In genomic region chr13:91699863-91700262, GRCh38 we compare ENCODE assay signal across 3 cellular contexts.
TF ChIP-seq lines count a peak whose summit lies in the region.

No MANE protein-coding gene starts in this region.

TF ChIP-seq in SK-N-SH, 30 proteins besides CTCF, POLR2A, EP300 and RAD21:
- no peak for TF ChIP-seq MEF2A (IDR thresholded peaks at IDR 0.05; ENCODE audit: borderline replicate concordance, low read depth)
- no peak for TF ChIP-seq NFIC (IDR thresholded peaks at IDR 0.05; ENCODE audit: borderline replicate concordance)
- no peak for TF ChIP-seq FOXM1 (IDR thresholded peaks at IDR 0.05; ENCODE audit: low read depth)
- no peak for TF ChIP-seq MAX (IDR thresholded peaks at IDR 0.05; ENCODE audit: low read depth)
- no peak for TF ChIP-seq PBX3 (IDR thresholded peaks at IDR 0.05)
- no peak for TF ChIP-seq MXI1 (IDR thresholded peaks at IDR 0.05; ENCODE audit: low read depth, low read length)
- TF ChIP-seq IRF3 (IDR thresholded peaks at IDR 0.05; ENCODE audit: low read depth, low read length), result no peak
- no peak for TF ChIP-seq RXRA (IDR thresholded peaks at IDR 0.05; ENCODE audit: borderline replicate concordance, low read depth)
TF ChIP-seq in SK-N-SH: peak in this region for 0.

TF ChIP-seq in SK-N-SH treated with all-trans-retinoic acid at 6 μM for 48 hours, 23 proteins besides CTCF, POLR2A, EP300 and RAD21 (continued from another document):
- TF ChIP-seq TOX (CRISPR knock-in tag; IDR thresholded peaks at IDR 0.05; ENCODE audit: borderline replicate concordance), result no peak
TF ChIP-seq in SK-N-SH treated with all-trans-retinoic acid at 6 μM for 48 hours: peak in this region for 0.

TF ChIP-seq in H1, 55 proteins besides CTCF, POLR2A, EP300 and RAD21:
- TF ChIP-seq POU5F1 (IDR thresholded peaks at IDR 0.05; ENCODE audit: low read depth, low read length), result no peak
- no peak for TF ChIP-seq PHF8 (conservative IDR thresholded peaks at IDR 0.05; ENCODE audit: low read depth, low read length)
- TF ChIP-seq CHD7 (IDR thresholded peaks at IDR 0.05; ENCODE audit: insufficient replicate concordance, low read length), result no peak
- TF ChIP-seq SIX5 (IDR thresholded peaks at IDR 0.05; ENCODE audit: low read depth, low read length), result no peak
- 0 out of 2 replicates have a peak, but pooled peaks have one; percentile 58 for TF ChIP-seq TEAD4 (IDR thresholded peaks at IDR 0.05; ENCODE audit: low read depth, low read length)
- TF ChIP-seq TCF12 (IDR thresholded peaks at IDR 0.05; ENCODE audit: low read depth, low read length), result no peak
- no peak for TF ChIP-seq ATF2 (IDR thresholded peaks at IDR 0.05; ENCODE audit: low read length)
